ENCODE assay signal across 7 cellular contexts in the genomic region with DNA sequence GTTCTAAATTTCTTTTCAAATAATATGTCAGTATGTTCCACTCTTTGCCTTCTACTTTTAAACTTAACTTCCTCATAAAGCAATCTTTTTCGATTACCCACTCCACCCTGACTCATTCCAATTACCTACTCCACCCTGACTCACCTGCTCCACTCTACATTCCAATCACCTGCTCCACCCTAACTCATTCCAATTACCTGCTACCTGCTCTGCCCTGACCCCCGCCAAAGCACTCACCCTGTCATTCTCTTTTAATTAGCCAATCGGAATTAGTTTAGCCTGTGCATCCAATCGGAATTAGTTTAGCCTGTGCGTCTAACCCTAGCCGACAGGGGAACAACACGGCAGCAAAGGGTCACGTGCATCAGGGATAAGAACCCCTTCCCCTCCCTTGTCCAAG. TPM values are rescaled to one million over a fixed set of nuclear protein-coding genes. Genes with fewer than 3 reads are reported as not detected.
DNase-seq lines count a peak whose midpoint lies in the region; ATAC-seq, FAIRE-seq and TF ChIP-seq lines count a peak whose summit lies in the region.
"Not testable (repeated sequence)": the region's sequence is repeated elsewhere in the genome, so short reads cannot be mapped to it uniquely, and the experiment has no call there.

No MANE protein-coding gene starts in this region.

- H4K20me1 ChIP-seq in astrocyte (ENCODE audit: insufficient read depth, low read length), result peaks cover 80% of the 10 kb centered on the region

- DNase-seq in A549 (ENCODE audit: low read depth in 1 of 2, low spot score in 1 of 2); HTR-8/SVneo (ENCODE audit: insufficient read length, low spot score); astrocyte (ENCODE audit: low read depth); endothelial cell (ENCODE audit: low spot score); progenitor cell of endocrine pancreas (ENCODE audit: low spot score, unreplicated experiment): not testable (repeated sequence)
- DNase-seq in SIG-M5 treated with dmso at 0.1 percent for 504 hours (lab: John Stamatoyannopoulos, UW; ENCODE audit: unreplicated experiment) (peak; percentile 1), kidney tubule cell (ENCODE audit: low spot score) (peak; percentile 46)

- H3K79me2 ChIP-seq in astrocyte (ENCODE audit: insufficient read depth, low read length), result peaks cover 97% of the 10 kb centered on the region

- not testable (repeated sequence) for H3K4me3 ChIP-seq in A549; astrocyte (ENCODE audit: insufficient read depth, low read depth, low read length)

- not testable (repeated sequence) for FAIRE-seq in A549 (lab: Jason Lieb, UNC); astrocyte (lab: Jason Lieb, UNC)
- peak; percentile 16 for FAIRE-seq in HTR-8/SVneo (lab: Jason Lieb, UNC)

- not testable (repeated sequence) for H3K9me3 ChIP-seq in A549
- H3K9me3 ChIP-seq in astrocyte (ENCODE audit: insufficient read depth, low read depth, low read length), result peaks cover 11% of the 10 kb centered on the region

- H3K4me1 Mint-ChIP-seq in astrocyte (ENCODE audit: low read depth, unreplicated experiment) (peaks cover 15% of the 10 kb centered on the region), endothelial cell (ENCODE audit: unreplicated experiment) (peaks cover 14% of the 10 kb centered on the region)
- H3K4me1 Mint-ChIP-seq in progenitor cell of endocrine pancreas (ENCODE audit: low read depth), result not testable (repeated sequence)

- ATAC-seq in A549, result peak in 1 of 2 experiments; percentile 13; a peak in 3 of 6 replicates

- H3K27me3 Mint-ChIP-seq in astrocyte (ENCODE audit: low read depth, unreplicated experiment); endothelial cell (ENCODE audit: unreplicated experiment); progenitor cell of endocrine pancreas: not testable (repeated sequence)

- H3K27me3 ChIP-seq in astrocyte (ENCODE audit: insufficient read depth, low read length), result not testable (repeated sequence)

- CTCF ChIA-PET in A549 (lab: Yijun Ruan, JAX), result not testable (repeated sequence)

- H3K27ac Mint-ChIP-seq in astrocyte (ENCODE audit: unreplicated experiment) (peak overlapping the region; percentile 81), progenitor cell of endocrine pancreas (peak overlapping the region; percentile 20)
- not testable (repeated sequence) for H3K27ac Mint-ChIP-seq in endothelial cell (ENCODE audit: unreplicated experiment)

- H3K4me1 ChIP-seq in A549, result peaks cover 45% of the 10 kb centered on the region
- H3K4me1 ChIP-seq in astrocyte (ENCODE audit: insufficient read depth, low read length), result not testable (repeated sequence)

- peak overlapping the region; percentile 97 for H3K4me2 ChIP-seq in A549
- H3K4me2 ChIP-seq in astrocyte (ENCODE audit: low read length), result not testable (repeated sequence)

- not testable (repeated sequence) for H3K9ac ChIP-seq in astrocyte (ENCODE audit: low read length)

- not testable (repeated sequence) for H3K36me3 ChIP-seq in astrocyte (ENCODE audit: insufficient read depth, low read length)

- WGBS in A549 (ENCODE audit: missing lambda C conversion rate), result 60% methylated on average over 8 of the region's 8 CpGs

- not testable (repeated sequence) for TF ChIP-seq RAD21 in A549 (conservative IDR thresholded peaks at IDR 0.05 in 1 of 2, IDR thresholded peaks at IDR 0.05 in 1 of 2)

- H3K9me3 Mint-ChIP-seq in astrocyte (ENCODE audit: unreplicated experiment); endothelial cell (ENCODE audit: unreplicated experiment): not testable (repeated sequence)
- peaks cover 24% of the 10 kb centered on the region for H3K9me3 Mint-ChIP-seq in progenitor cell of endocrine pancreas (ENCODE audit: low read depth)

- not testable (repeated sequence) for H3K4me3 Mint-ChIP-seq in astrocyte (ENCODE audit: unreplicated experiment); progenitor cell of endocrine pancreas (ENCODE audit: low read depth)
- H3K4me3 Mint-ChIP-seq in endothelial cell (ENCODE audit: unreplicated experiment), result peak overlapping the region; percentile 84

- H2AFZ ChIP-seq in astrocyte (ENCODE audit: low read depth, low read length), result not testable (repeated sequence)

- TF ChIP-seq POLR2A in A549 (IDR thresholded peaks at IDR 0.05; ENCODE audit: low read length), result not testable (repeated sequence)

- POLR2A ChIA-PET in A549 (lab: Yijun Ruan, JAX), result not testable (repeated sequence)

- not testable (repeated sequence) for TF ChIP-seq EP300 in A549 (IDR thresholded peaks at IDR 0.05)

- H3K36me3 Mint-ChIP-seq in astrocyte (ENCODE audit: low read depth, unreplicated experiment) (peaks cover 22% of the 10 kb centered on the region), endothelial cell (ENCODE audit: low read depth, unreplicated experiment) (peaks cover 39% of the 10 kb centered on the region), progenitor cell of endocrine pancreas (ENCODE audit: insufficient read depth) (peaks cover 33% of the 10 kb centered on the region)

- not testable (repeated sequence) for TF ChIP-seq CTCF in A549 (IDR thresholded peaks at IDR 0.05); astrocyte (IDR thresholded peaks at IDR 0.05; ENCODE audit: insufficient read depth, low read depth, low read length); endothelial cell (IDR thresholded peaks at IDR 0.05; ENCODE audit: unreplicated experiment); progenitor cell of endocrine pancreas (IDR thresholded peaks at IDR 0.05; ENCODE audit: unreplicated experiment)

- H3K27ac ChIP-seq in A549, result peak overlapping the region in 1 of 2 experiments; percentile 81; a peak in 4 of 6 replicates
- not testable (repeated sequence) for H3K27ac ChIP-seq in astrocyte (ENCODE audit: low read depth, low read length)

RNA-seq across cellular contexts. Expression of a gene that starts 59.6 kb away (rescaled TPM):
- 8.5 and 12.4 TPM in 2 replicates for polyA plus RNA-seq in A549 (2011; rRNA removed)
- polyA plus RNA-seq in A549 (2012; cell fraction: cytosol; rRNA removed), result 2.4 and 2.7 TPM in 2 replicates
- polyA plus RNA-seq in A549 (2012; cell fraction: nucleus; rRNA removed), result 2.2 and 3.7 TPM in 2 replicates
- 13.4 to 16.0 TPM (median 14.4 TPM) in 3 replicates for polyA plus RNA-seq in A549 (2017; fragmentation: RNase III; extraction: RNeasy Plus Mini Kit Qiagen cat#74134 plus additional on column Dnase treatment)
- polyA minus RNA-seq in A549 (2011; rRNA and poly(A)+ RNA removed), result 3.7 and 5.3 TPM in 2 replicates
- total RNA-seq in astrocyte, result 5.7 TPM in 2 replicates
- total RNA-seq in endothelial cell (ENCODE audit: unreplicated experiment), result 9.2 TPM
- total RNA-seq in progenitor cell of endocrine pancreas, result 12.0 and 12.9 TPM in 2 replicates
